Comparison of ENCODE assay signal across 1 cellular context in the genomic region with DNA sequence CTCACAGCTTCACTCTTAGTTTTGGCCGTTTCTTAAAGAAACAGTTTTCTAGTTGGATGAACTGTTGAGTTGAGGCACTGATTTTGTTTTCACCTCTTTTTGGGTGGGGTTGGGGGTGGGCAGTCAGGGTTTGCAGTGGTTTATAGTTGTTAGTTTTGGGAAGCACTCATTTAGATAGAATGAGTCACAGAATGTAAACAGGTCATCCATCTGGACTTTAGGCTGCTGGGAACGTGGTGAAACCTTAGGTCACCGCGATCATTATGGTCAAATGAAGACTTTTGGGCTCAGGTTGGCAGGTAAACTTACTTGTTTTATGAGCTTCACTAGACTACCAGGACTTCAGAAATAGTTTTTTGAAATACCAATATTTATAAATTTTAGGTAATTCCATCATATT.
TF ChIP-seq lines count a peak whose summit lies in the region.

No MANE protein-coding gene starts in this region.

TF ChIP-seq in HepG2, 621 proteins besides CTCF, POLR2A, EP300 and RAD21 (continued from another document and continues in another):
- TF ChIP-seq, protein P1, sequence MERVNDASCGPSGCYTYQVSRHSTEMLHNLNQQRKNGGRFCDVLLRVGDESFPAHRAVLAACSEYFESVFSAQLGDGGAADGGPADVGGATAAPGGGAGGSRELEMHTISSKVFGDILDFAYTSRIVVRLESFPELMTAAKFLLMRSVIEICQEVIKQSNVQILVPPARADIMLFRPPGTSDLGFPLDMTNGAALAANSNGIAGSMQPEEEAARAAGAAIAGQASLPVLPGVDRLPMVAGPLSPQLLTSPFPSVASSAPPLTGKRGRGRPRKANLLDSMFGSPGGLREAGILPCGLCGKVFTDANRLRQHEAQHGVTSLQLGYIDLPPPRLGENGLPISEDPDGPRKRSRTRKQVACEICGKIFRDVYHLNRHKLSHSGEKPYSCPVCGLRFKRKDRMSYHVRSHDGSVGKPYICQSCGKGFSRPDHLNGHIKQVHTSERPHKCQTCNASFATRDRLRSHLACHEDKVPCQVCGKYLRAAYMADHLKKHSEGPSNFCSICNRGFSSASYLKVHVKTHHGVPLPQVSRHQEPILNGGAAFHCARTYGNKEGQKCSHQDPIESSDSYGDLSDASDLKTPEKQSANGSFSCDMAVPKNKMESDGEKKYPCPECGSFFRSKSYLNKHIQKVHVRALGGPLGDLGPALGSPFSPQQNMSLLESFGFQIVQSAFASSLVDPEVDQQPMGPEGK (CRISPR knock-in tag; IDR thresholded peaks at IDR 0.05): peak; percentile 84
- TF ChIP-seq JUNB (CRISPR knock-in tag; IDR thresholded peaks at IDR 0.05; ENCODE audit: borderline replicate concordance) (peak; percentile 90), SPEN (CRISPR knock-in tag; IDR thresholded peaks at IDR 0.05; ENCODE audit: low read depth) (peak; percentile 29; the same call in 1 of the 2 replicates), NKX3-1 (CRISPR knock-in tag; IDR thresholded peaks at IDR 0.05) (no peak), SUZ12 (IDR thresholded peaks at IDR 0.05; ENCODE audit: low read depth, low read length) (no peak), ADNP (CRISPR knock-in tag; IDR thresholded peaks at IDR 0.05) (no peak), PHF8 (CRISPR knock-in tag; IDR thresholded peaks at IDR 0.05) (no peak), NPAS2 (CRISPR knock-in tag; IDR thresholded peaks at IDR 0.05; ENCODE audit: borderline replicate concordance) (no peak), ZNF761 (CRISPR knock-in tag; conservative IDR thresholded peaks at IDR 0.05) (no peak), HDAC1 (CRISPR knock-in tag; IDR thresholded peaks at IDR 0.05) (no peak; the same call in 1 of the 2 replicates), ZFAT (CRISPR knock-in tag; conservative IDR thresholded peaks at IDR 0.05) (no peak), KMT2B (CRISPR knock-in tag; IDR thresholded peaks at IDR 0.05) (0 out of 2 replicates have a peak, but pooled peaks have one; percentile 31), ATF3 (CRISPR knock-in tag; IDR thresholded peaks at IDR 0.05) (peak; percentile 86), MAZ (IDR thresholded peaks at IDR 0.05; ENCODE audit: borderline replicate concordance, low read depth, low read length) (no peak), MAZ (CRISPR knock-in tag; IDR thresholded peaks at IDR 0.05; ENCODE audit: low read depth) (peak; percentile 23; the same call in 1 of the 2 replicates), MIER2 (CRISPR knock-in tag; IDR thresholded peaks at IDR 0.05) (0 out of 2 replicates have a peak, but pooled peaks have one; percentile 45), ZNF614 (CRISPR knock-in tag; IDR thresholded peaks at IDR 0.05; ENCODE audit: borderline replicate concordance) (peak; percentile 70), ZNF350 (CRISPR knock-in tag; IDR thresholded peaks at IDR 0.05; ENCODE audit: borderline replicate concordance, low read depth) (no peak), KDM1A (CRISPR knock-in tag; IDR thresholded peaks at IDR 0.05) (no peak), MED1 (CRISPR knock-in tag; IDR thresholded peaks at IDR 0.05) (0 out of 2 replicates have a peak, but pooled peaks have one; percentile 30), CEBPG (CRISPR knock-in tag; IDR thresholded peaks at IDR 0.05) (peak; percentile 56), CEBPB (IDR thresholded peaks at IDR 0.05; ENCODE audit: borderline replicate concordance, low read depth, low read length) (0 out of 2 replicates have a peak, but pooled peaks have one; percentile 26), SP140L (CRISPR knock-in tag; IDR thresholded peaks at IDR 0.05; ENCODE audit: borderline replicate concordance) (no peak), ESRRA (CRISPR knock-in tag; IDR thresholded peaks at IDR 0.05; ENCODE audit: low read depth) (peak; percentile 66; the same call in 1 of the 2 replicates), ERF (CRISPR knock-in tag; IDR thresholded peaks at IDR 0.05) (peak; percentile 49; the same call in 1 of the 2 replicates), TARDBP (CRISPR knock-in tag; IDR thresholded peaks at IDR 0.05) (no peak), NFIC (IDR thresholded peaks at IDR 0.05; ENCODE audit: low read length) (peak; percentile 37; the same call in 1 of the 2 replicates), PHF21A (CRISPR knock-in tag; IDR thresholded peaks at IDR 0.05) (peak; percentile 59; the same call in 1 of the 2 replicates), ZNF260 (CRISPR knock-in tag; IDR thresholded peaks at IDR 0.05; ENCODE audit: borderline replicate concordance, low read depth) (no peak), ZNF256 (CRISPR knock-in tag; conservative IDR thresholded peaks at IDR 0.05) (no peak), MIER3 (CRISPR knock-in tag; IDR thresholded peaks at IDR 0.05; ENCODE audit: borderline replicate concordance) (peak; percentile 24; the same call in 1 of the 2 replicates), ZNF749 (CRISPR knock-in tag; IDR thresholded peaks at IDR 0.05; ENCODE audit: borderline replicate concordance) (no peak), BATF2 (CRISPR knock-in tag; IDR thresholded peaks at IDR 0.05) (no peak), ZNF75D (CRISPR knock-in tag; IDR thresholded peaks at IDR 0.05; ENCODE audit: borderline replicate concordance) (no peak), ZNF235 (CRISPR knock-in tag; IDR thresholded peaks at IDR 0.05; ENCODE audit: borderline replicate concordance) (no peak), TAF1 (CRISPR knock-in tag; IDR thresholded peaks at IDR 0.05) (no peak), FOXO4 (CRISPR knock-in tag; conservative IDR thresholded peaks at IDR 0.05) (no peak), ZGPAT (CRISPR knock-in tag; IDR thresholded peaks at IDR 0.05) (peak; percentile 56; the same call in 1 of the 2 replicates), ZNF850 (CRISPR knock-in tag; conservative IDR thresholded peaks at IDR 0.05) (no peak), ZNF12 (CRISPR knock-in tag; IDR thresholded peaks at IDR 0.05) (0 out of 2 replicates have a peak, but pooled peaks have one; percentile 39), HMGXB3 (CRISPR knock-in tag; IDR thresholded peaks at IDR 0.05; ENCODE audit: borderline replicate concordance) (no peak), ZNF253 (CRISPR knock-in tag; IDR thresholded peaks at IDR 0.05; ENCODE audit: borderline replicate concordance) (no peak)
- TF ChIP-seq, protein P2, sequence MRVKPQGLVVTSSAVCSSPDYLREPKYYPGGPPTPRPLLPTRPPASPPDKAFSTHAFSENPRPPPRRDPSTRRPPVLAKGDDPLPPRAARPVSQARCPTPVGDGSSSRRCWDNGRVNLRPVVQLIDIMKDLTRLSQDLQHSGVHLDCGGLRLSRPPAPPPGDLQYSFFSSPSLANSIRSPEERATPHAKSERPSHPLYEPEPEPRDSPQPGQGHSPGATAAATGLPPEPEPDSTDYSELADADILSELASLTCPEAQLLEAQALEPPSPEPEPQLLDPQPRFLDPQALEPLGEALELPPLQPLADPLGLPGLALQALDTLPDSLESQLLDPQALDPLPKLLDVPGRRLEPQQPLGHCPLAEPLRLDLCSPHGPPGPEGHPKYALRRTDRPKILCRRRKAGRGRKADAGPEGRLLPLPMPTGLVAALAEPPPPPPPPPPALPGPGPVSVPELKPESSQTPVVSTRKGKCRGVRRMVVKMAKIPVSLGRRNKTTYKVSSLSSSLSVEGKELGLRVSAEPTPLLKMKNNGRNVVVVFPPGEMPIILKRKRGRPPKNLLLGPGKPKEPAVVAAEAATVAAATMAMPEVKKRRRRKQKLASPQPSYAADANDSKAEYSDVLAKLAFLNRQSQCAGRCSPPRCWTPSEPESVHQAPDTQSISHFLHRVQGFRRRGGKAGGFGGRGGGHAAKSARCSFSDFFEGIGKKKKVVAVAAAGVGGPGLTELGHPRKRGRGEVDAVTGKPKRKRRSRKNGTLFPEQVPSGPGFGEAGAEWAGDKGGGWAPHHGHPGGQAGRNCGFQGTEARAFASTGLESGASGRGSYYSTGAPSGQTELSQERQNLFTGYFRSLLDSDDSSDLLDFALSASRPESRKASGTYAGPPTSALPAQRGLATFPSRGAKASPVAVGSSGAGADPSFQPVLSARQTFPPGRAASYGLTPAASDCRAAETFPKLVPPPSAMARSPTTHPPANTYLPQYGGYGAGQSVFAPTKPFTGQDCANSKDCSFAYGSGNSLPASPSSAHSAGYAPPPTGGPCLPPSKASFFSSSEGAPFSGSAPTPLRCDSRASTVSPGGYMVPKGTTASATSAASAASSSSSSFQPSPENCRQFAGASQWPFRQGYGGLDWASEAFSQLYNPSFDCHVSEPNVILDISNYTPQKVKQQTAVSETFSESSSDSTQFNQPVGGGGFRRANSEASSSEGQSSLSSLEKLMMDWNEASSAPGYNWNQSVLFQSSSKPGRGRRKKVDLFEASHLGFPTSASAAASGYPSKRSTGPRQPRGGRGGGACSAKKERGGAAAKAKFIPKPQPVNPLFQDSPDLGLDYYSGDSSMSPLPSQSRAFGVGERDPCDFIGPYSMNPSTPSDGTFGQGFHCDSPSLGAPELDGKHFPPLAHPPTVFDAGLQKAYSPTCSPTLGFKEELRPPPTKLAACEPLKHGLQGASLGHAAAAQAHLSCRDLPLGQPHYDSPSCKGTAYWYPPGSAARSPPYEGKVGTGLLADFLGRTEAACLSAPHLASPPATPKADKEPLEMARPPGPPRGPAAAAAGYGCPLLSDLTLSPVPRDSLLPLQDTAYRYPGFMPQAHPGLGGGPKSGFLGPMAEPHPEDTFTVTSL (CRISPR knock-in tag; IDR thresholded peaks at IDR 0.05; ENCODE audit: borderline replicate concordance): peak; percentile 84; the same call in 1 of the 2 replicates
- TF ChIP-seq, protein P3, sequence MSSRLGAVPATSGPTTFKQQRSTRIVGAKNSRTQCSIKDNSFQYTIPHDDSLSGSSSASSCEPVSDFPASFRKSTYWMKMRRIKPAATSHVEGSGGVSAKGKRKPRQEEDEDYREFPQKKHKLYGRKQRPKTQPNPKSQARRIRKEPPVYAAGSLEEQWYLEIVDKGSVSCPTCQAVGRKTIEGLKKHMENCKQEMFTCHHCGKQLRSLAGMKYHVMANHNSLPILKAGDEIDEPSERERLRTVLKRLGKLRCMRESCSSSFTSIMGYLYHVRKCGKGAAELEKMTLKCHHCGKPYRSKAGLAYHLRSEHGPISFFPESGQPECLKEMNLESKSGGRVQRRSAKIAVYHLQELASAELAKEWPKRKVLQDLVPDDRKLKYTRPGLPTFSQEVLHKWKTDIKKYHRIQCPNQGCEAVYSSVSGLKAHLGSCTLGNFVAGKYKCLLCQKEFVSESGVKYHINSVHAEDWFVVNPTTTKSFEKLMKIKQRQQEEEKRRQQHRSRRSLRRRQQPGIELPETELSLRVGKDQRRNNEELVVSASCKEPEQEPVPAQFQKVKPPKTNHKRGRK (CRISPR knock-in tag; IDR thresholded peaks at IDR 0.05): no peak
- TF ChIP-seq, protein P4, sequence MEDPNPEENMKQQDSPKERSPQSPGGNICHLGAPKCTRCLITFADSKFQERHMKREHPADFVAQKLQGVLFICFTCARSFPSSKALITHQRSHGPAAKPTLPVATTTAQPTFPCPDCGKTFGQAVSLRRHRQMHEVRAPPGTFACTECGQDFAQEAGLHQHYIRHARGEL (CRISPR knock-in tag; IDR thresholded peaks at IDR 0.05): no peak
